Comparison of ENCODE assay signal across 13 cellular contexts in the genomic region with DNA sequence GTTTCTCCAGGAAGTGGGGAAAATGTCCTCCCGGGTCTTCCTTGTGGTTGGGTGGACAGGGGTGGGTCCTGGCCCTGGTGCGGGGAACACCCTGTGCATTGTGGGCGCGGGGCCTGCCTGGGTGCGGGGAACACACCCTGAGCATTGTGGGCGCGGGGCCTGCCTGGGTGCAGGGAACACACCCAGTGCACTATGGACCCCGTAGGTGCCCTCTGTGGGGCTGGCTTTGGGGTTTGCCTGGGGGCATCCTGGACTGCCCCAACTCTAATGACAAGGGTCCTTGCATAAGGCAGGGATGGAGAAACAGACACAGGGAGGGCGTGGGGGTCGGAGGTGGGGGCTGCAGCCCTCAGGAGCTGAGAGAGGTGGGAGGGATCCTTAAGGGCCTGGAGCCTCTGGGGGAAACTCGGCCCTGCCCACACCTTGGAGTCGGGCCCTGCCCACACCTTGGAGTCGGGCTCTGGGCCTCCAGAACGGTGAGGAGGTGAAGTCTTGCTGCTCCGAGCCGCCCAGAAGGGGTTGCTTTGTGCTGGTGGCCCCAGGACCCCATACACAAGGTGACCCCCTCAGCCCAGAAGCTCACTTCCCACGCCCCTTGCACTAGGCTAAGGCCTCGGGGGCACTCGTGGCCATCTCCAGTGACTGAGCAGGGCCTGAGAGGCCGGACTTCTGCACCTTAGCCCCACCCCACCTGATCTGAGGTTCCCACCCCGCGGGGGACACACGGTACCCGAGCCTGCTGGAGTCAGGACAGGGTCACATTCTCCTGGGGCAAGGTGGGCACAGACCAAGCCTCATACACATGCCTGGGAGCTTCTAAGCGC.
A peak's percentile ranks its signal among the peaks of the same experiment; 100 is the strongest.
DNase-seq lines count a peak whose midpoint lies in the region; ATAC-seq and TF ChIP-seq lines count a peak whose summit lies in the region.
"Had no signal": no experiment of that assay in that cellular context is flagged by ENCODE, and none has a peak within 500 bp of the region (broad histone marks: within the 10 kb centered on the region; RNA-seq: fewer than 3 reads in every experiment).

No MANE protein-coding gene starts in this region.

- ATAC-seq in right cardiac atrium (no peak), HG03025 (IDR thresholded peaks at IDR 0.05; ENCODE audit: low FRiP score, unreplicated experiment) (no peak)

- no peaks in the 10 kb centered on the region for H3K27me3 ChIP-seq in right cardiac atrium (ENCODE audit: control insufficient read depth, insufficient read depth)
- H3K27me3 ChIP-seq in Loucy (ENCODE audit: insufficient read depth, low read length, poor library complexity, severe bottlenecking) = no peaks in the 10 kb centered on the region
- peaks cover 0 to 22% (median 0%) of the 10 kb centered on the region in 3 experiments for H3K27me3 ChIP-seq in neuronal stem cell (ENCODE audit: control insufficient read depth in 3 of 3, insufficient read depth in 3 of 3, low read depth in 1 of 3, low read length in 3 of 3)

- intact Hi-C loops in right cardiac atrium (cut with DNase I) (no loop called here), cardiac septum (cut with DNase I) (no loop called here)

- H4K8ac ChIP-seq in neuronal stem cell (ENCODE audit: low read depth, low read length) = no peak overlapping the region

- DNase-seq in right cardiac atrium (peak in 2 of 3 donors; percentile 22 to 50), cardiac septum (ENCODE audit: low spot score) (no peak), neuronal stem cell (ENCODE audit: low spot score) (no peak), iPS-NIHi11 (ENCODE audit: low spot score) (no peak), NCI-H345 (lab: John Stamatoyannopoulos, UW) (no peak)
- DNase-seq: BE2C; CD4-positive, alpha-beta memory T cell; DMS153; DMS79; GDM1; GOT3 had no signal

- no peaks in the 10 kb centered on the region for H3K79me2 ChIP-seq in Loucy (ENCODE audit: insufficient read depth, low read length)

- H2AK5ac ChIP-seq in neuronal stem cell (ENCODE audit: low read depth, low read length) = peak overlapping the region; percentile 74

- H2AFZ ChIP-seq in Loucy (ENCODE audit: low read length) (peak overlapping the region; percentile 15; the same call in 1 of the 2 replicates), neuronal stem cell (ENCODE audit: low read length) (no peak overlapping the region)

- H3K4me3 ChIP-seq in right cardiac atrium (ENCODE audit: low read length) (no peak overlapping the region), Loucy (ENCODE audit: low read length, poor library complexity, severe bottlenecking) (peak overlapping the region; percentile 20), neuronal stem cell (ENCODE audit: low read length in 2 of 2) (no peak overlapping the region)

- peaks cover 3% of the 10 kb centered on the region for H3K79me1 ChIP-seq in neuronal stem cell (ENCODE audit: low read depth, low read length)

- H3K9me2 ChIP-seq in Loucy (replicated peaks; ENCODE audit: low read depth, low read length) = no peaks in the 10 kb centered on the region

- no peak overlapping the region for H3K23ac ChIP-seq in neuronal stem cell (ENCODE audit: low read depth, low read length, poor library complexity)

- TF ChIP-seq CTCF in Loucy (conservative IDR thresholded peaks at IDR 0.05; ENCODE audit: low read length) = no peak

- H2BK120ac ChIP-seq in neuronal stem cell (ENCODE audit: low read depth, low read length) = no peak overlapping the region

- no peaks in the 10 kb centered on the region for H3K4me1 ChIP-seq in right cardiac atrium (ENCODE audit: control insufficient read depth, insufficient read depth, low read length)
- H3K4me1 ChIP-seq in Loucy (ENCODE audit: insufficient read depth, low read length, poor library complexity, severe bottlenecking) = peaks cover 14% of the 10 kb centered on the region
- no peaks in the 10 kb centered on the region for H3K4me1 ChIP-seq in neuronal stem cell (ENCODE audit: control insufficient read depth in 2 of 2, insufficient read depth in 1 of 2, low read depth in 1 of 2, low read length in 2 of 2)
- H3K4me1 ChIP-seq: BE2C had no signal

- no peaks in the 10 kb centered on the region for H3K36me3 ChIP-seq in Loucy (ENCODE audit: insufficient read depth, low read length)
- H3K36me3 ChIP-seq in neuronal stem cell (replicated peaks in 1 of 2; ENCODE audit: control insufficient read depth in 2 of 2, insufficient read depth in 2 of 2, low read length in 2 of 2) = no peaks in the 10 kb centered on the region
- H3K36me3 ChIP-seq: BE2C had no signal

- H2BK12ac ChIP-seq in neuronal stem cell (ENCODE audit: low read length) = no peak overlapping the region

- H2BK15ac ChIP-seq in neuronal stem cell (ENCODE audit: low read length) = peak overlapping the region; percentile 43

- whole genome bisulfite sequencing in right cardiac atrium = 69% methylated on average over 25 of the region's 25 CpGs
- no CpG with 5 or more reads among the region's 25 CpGs for WGBS in neuronal stem cell (ENCODE audit: extremely low coverage in 2 of 2, insufficient read length in 2 of 2, insufficient replicate concordance in 1 of 2), 2 donors

- H3K9me3 ChIP-seq in right cardiac atrium (ENCODE audit: control insufficient read depth, low read length) (no peaks in the 10 kb centered on the region), Loucy (ENCODE audit: insufficient read depth, low read depth, low read length) (no peaks in the 10 kb centered on the region), neuronal stem cell (replicated peaks in 1 of 2; ENCODE audit: control insufficient read depth in 2 of 2, insufficient read depth in 1 of 2, low read depth in 1 of 2, low read length in 2 of 2) (peaks cover 0 to 1% of the 10 kb centered on the region in 2 donors)
- H3K9me3 ChIP-seq: BE2C had no signal

- peak overlapping the region; percentile 35 for H3K18ac ChIP-seq in neuronal stem cell (ENCODE audit: low read length)

- peak overlapping the region; percentile 50 for H3K4me2 ChIP-seq in Loucy (ENCODE audit: low read depth, low read length, poor library complexity, severe bottlenecking)
- H3K4me2 ChIP-seq in neuronal stem cell (ENCODE audit: insufficient read depth, low read length, poor library complexity, severe bottlenecking) = no peak overlapping the region

- H4K20me1 ChIP-seq in Loucy (ENCODE audit: insufficient read depth, low read length, poor library complexity, severe bottlenecking) = no peaks in the 10 kb centered on the region

- no peak overlapping the region for H3K27ac ChIP-seq in right cardiac atrium (ENCODE audit: low read length)
- H3K27ac ChIP-seq in neuronal stem cell (replicated peaks; ENCODE audit: low read length) = no peak overlapping the region

- no peaks in the 10 kb centered on the region for H3F3A ChIP-seq in Loucy (ENCODE audit: low read depth)

- H3K14ac ChIP-seq in neuronal stem cell (ENCODE audit: low read length) = no peak overlapping the region

- no peak overlapping the region for H3K4ac ChIP-seq in neuronal stem cell (ENCODE audit: low read length)

- no peak overlapping the region for H4K91ac ChIP-seq in neuronal stem cell (ENCODE audit: low read depth, low read length, poor library complexity)

- peak overlapping the region; percentile 35 for H2BK5ac ChIP-seq in neuronal stem cell (ENCODE audit: low read length)

- peak overlapping the region; percentile 38 for H3K9ac ChIP-seq in Loucy (ENCODE audit: low read depth, low read length, poor library complexity, severe bottlenecking)
- no peak overlapping the region for H3K9ac ChIP-seq in neuronal stem cell (ENCODE audit: low read depth, low read length, poor library complexity)

Comparison
In these comparisons a context has a peak if more than half of its experiments do, and no peak if none do; other contexts are left out.
1. DNase-seq: peak in right cardiac atrium (2 of 3); none in cardiac septum (single experiment), neuronal stem cell (single experiment), iPS-NIHi11 (single experiment) and NCI-H345 (single experiment).